ENCODE assay signal across 10 cellular contexts in genomic region chr11:59145534-59145933, GRCh38. TPM values are rescaled to one million over a fixed set of nuclear protein-coding genes. Genes with fewer than 3 reads are reported as not detected.
A peak's percentile ranks its signal among the peaks of the same experiment; 100 is the strongest.
DNase-seq lines count a peak whose midpoint lies in the region; ATAC-seq and TF ChIP-seq lines count a peak whose summit lies in the region.
"Had no signal": no experiment of that assay in that cellular context is flagged by ENCODE, and none has a peak within 500 bp of the region (broad histone marks: within the 10 kb centered on the region; RNA-seq: fewer than 3 reads in every experiment).

No MANE protein-coding gene starts in this region.

- H3K4me3 ChIP-seq in AG04450 (ENCODE audit: low read depth, low read length) (peak overlapping the region; percentile 66), HL-60 (replicated peaks; ENCODE audit: insufficient read depth, low read length) (peak overlapping the region; percentile 69)

- ATAC-seq in HG02884 (IDR thresholded peaks at IDR 0.05; ENCODE audit: unreplicated experiment) (no peak), HG03460 (IDR thresholded peaks at IDR 0.05; ENCODE audit: unreplicated experiment) (no peak), HG02588 (IDR thresholded peaks at IDR 0.05; ENCODE audit: unreplicated experiment) (no peak), HG02759 (IDR thresholded peaks at IDR 0.05; ENCODE audit: unreplicated experiment) (no peak)

- no peaks in the 10 kb centered on the region; the same call in 1 of the 2 replicates for H3K9me3 ChIP-seq in AG04450 (ENCODE audit: control insufficient read depth, insufficient read depth, low read length)

- peak overlapping the region; percentile 95 for H3K4me3 Mint-ChIP-seq in activated CD4-positive, alpha-beta memory T cell treated with anti-CD3 and anti-CD28 coated beads, Interleukin-2, amount 10 ng/mL, durations not matched to agents 7 days and 5 days

- H3K4me1 Mint-ChIP-seq in activated CD4-positive, alpha-beta memory T cell treated with anti-CD3 and anti-CD28 coated beads, Interleukin-2, amount 10 ng/mL, durations not matched to agents 7 days and 5 days: peaks cover 77% of the 10 kb centered on the region

- peak overlapping the region; percentile 93 for H3K27ac Mint-ChIP-seq in activated CD4-positive, alpha-beta memory T cell treated with anti-CD3 and anti-CD28 coated beads, Interleukin-2, amount 10 ng/mL, durations not matched to agents 7 days and 5 days

- peaks cover 61% of the 10 kb centered on the region for H3K36me3 Mint-ChIP-seq in activated CD4-positive, alpha-beta memory T cell treated with anti-CD3 and anti-CD28 coated beads, Interleukin-2, amount 10 ng/mL, durations not matched to agents 7 days and 5 days (ENCODE audit: low read depth)

- CTCF ChIA-PET in AG04450 (lab: Charles Lee): interaction anchor here (1.0 to 10.5 kb wide), 9 partner anchors 10 to 93 kb away, joined by 3 to 143 read pairs (median 5); partner anchors contain the start of gene DTX4
- CTCF ChIA-PET in activated CD4-positive, alpha-beta memory T cell treated with anti-CD3 and anti-CD28 coated beads, Interleukin-2, amount 10 ng/mL, durations not matched to agents 7 days and 5 days (lab: Charles Lee): interaction anchor here (1.3 to 5.9 kb wide), 7 partner anchors 10 to 569 kb away, joined by 3 to 78 read pairs (median 16); partner anchors contain the start of genes DTX4 and LPXN

- POLR2A ChIA-PET in AG04450 (lab: Yijun Ruan, JAX): no interaction called here
- POLR2A ChIA-PET in activated CD4-positive, alpha-beta memory T cell treated with anti-CD3 and anti-CD28 coated beads, Interleukin-2, amount 10 ng/mL, durations not matched to agents 7 days and 5 days (lab: Charles Lee): interaction anchor here (0.8 to 7.2 kb wide), 8 partner anchors 10 to 572 kb away, joined by 3 to 169 read pairs (median 6); partner anchors contain the start of genes DTX4, FAM111B, LPXN and PATL1

- H3K27me3 Mint-ChIP-seq in activated CD4-positive, alpha-beta memory T cell treated with anti-CD3 and anti-CD28 coated beads, Interleukin-2, amount 10 ng/mL, durations not matched to agents 7 days and 5 days: no peaks in the 10 kb centered on the region

- H3K27me3 ChIP-seq in AG04450 (ENCODE audit: control insufficient read depth, insufficient read depth, low read length): no peaks in the 10 kb centered on the region
- H3K27me3 ChIP-seq in HL-60 (ENCODE audit: insufficient read depth, poor library complexity, severe bottlenecking): no peaks in the 10 kb centered on the region

- no peaks in the 10 kb centered on the region for H3K9me3 Mint-ChIP-seq in activated CD4-positive, alpha-beta memory T cell treated with anti-CD3 and anti-CD28 coated beads, Interleukin-2, amount 10 ng/mL, durations not matched to agents 7 days and 5 days

- DNase-seq in AG04450 (ENCODE audit: low read depth, low spot score) (no peak), HL-60 (ENCODE audit: low read depth in 1 of 2, low spot score in 1 of 2) (peak; percentile 68 to 83), left kidney (ENCODE audit: low read depth, low spot score) (peak; percentile 8)
- no peak for DNase-seq in activated CD4-positive, alpha-beta memory T cell treated with anti-CD3 and anti-CD28 coated beads, Interleukin-2, amount 10 ng/mL, durations not matched to agents 7 days and 5 days
- DNase-seq: islet precursor cell, Right ventricle myocardium superior had no signal

- H3K27ac ChIP-seq in AG04450 (ENCODE audit: low read depth, low read length): no peak overlapping the region
- peak overlapping the region; percentile 78 for H3K27ac ChIP-seq in HL-60 (replicated peaks)

- TF ChIP-seq CTCF in AG04450 (IDR thresholded peaks at IDR 0.05; ENCODE audit: low read depth, low read length): no peak
- TF ChIP-seq CTCF in HL-60 (IDR thresholded peaks at IDR 0.05; ENCODE audit: insufficient read depth, low read length): no peak

RNA-seq across cellular contexts. Expression of gene FAM111A, which starts 2.9 kb away (rescaled TPM):
- 20.6 and 23.1 TPM in 2 replicates for polyA plus RNA-seq in AG04450 (2011; rRNA removed)
- polyA minus RNA-seq in AG04450 (2011; rRNA and poly(A)+ RNA removed): 13.2 and 15.0 TPM in 2 replicates
- 100 to 1,000 TPM; 136 to 141 TPM for total RNA-seq in activated CD4-positive, alpha-beta memory T cell treated with anti-CD3 and anti-CD28 coated beads, Interleukin-2, amount 10 ng/mL, durations not matched to agents 7 days and 5 days

RNA-seq across cellular contexts. Expression of gene DTX4, which starts 26.4 kb away (rescaled TPM):
- polyA plus RNA-seq in AG04450 (2011; rRNA removed): 1.4 and 2.2 TPM in 2 replicates
- 3.2 and 5.3 TPM in 2 replicates for polyA minus RNA-seq in AG04450 (2011; rRNA and poly(A)+ RNA removed)
- under 1 TPM; 0.30 to 0.48 TPM for total RNA-seq in activated CD4-positive, alpha-beta memory T cell treated with anti-CD3 and anti-CD28 coated beads, Interleukin-2, amount 10 ng/mL, durations not matched to agents 7 days and 5 days

RNA-seq across cellular contexts. Expression of gene FAM111B, which starts 38.5 kb away (rescaled TPM):
- polyA plus RNA-seq in AG04450 (2011; rRNA removed): 1.6 and 2.7 TPM in 2 replicates
- polyA minus RNA-seq in AG04450 (2011; rRNA and poly(A)+ RNA removed): 0.87 and 3.0 TPM in 2 replicates
- 10 to 100 TPM; 47.2 to 48.6 TPM for total RNA-seq in activated CD4-positive, alpha-beta memory T cell treated with anti-CD3 and anti-CD28 coated beads, Interleukin-2, amount 10 ng/mL, durations not matched to agents 7 days and 5 days

RNA-seq across cellular contexts. Expression of gene GLYATL1B, which starts 59.4 kb away (rescaled TPM):
- polyA plus RNA-seq in AG04450 (2011; rRNA removed): not detected in 2 replicates
- polyA minus RNA-seq in AG04450 (2011; rRNA and poly(A)+ RNA removed): not detected in 2 replicates
- total RNA-seq in activated CD4-positive, alpha-beta memory T cell treated with anti-CD3 and anti-CD28 coated beads, Interleukin-2, amount 10 ng/mL, durations not matched to agents 7 days and 5 days: not detected
- total RNA-seq: Right ventricle myocardium superior had no signal

Comparison
In these comparisons a context has a peak if more than half of its experiments do, and no peak if none do; other contexts are left out.
1. DNase-seq: peak in HL-60 (2 of 2) and left kidney (single experiment); none in AG04450 (single experiment) and activated CD4-positive, alpha-beta memory T cell treated with anti-CD3 and anti-CD28 coated beads, Interleukin-2, amount 10 ng/mL, durations not matched to agents 7 days and 5 days (single experiment).